14 cellular contexts compared by ENCODE assay signal in the genomic region with DNA sequence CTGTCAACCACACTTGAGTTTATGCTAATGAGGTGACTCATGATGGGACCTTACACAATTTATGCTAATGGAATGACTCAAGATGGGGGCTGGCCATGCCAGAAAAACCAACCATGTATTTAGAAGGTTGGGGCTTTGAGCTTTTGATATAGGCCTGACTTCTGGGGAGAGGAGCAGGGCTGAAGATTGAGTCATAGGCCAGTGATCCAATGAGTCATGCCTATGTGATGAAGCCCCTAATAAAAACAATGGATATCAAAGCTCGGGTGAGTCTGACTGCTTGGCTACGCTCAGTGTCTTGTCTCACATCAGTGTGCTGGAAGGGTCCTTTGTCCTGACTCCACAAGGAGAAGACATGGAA. TPM values are rescaled to one million over a fixed set of nuclear protein-coding genes. Genes with fewer than 3 reads are reported as not detected.
DNase-seq lines count a peak whose midpoint lies in the region; ATAC-seq and TF ChIP-seq lines count a peak whose summit lies in the region.
"Had no signal": no experiment of that assay in that cellular context is flagged by ENCODE, and none has a peak within 500 bp of the region (broad histone marks: within the 10 kb centered on the region; RNA-seq: fewer than 3 reads in every experiment).

No MANE protein-coding gene starts in this region.

- H3K27me3 ChIP-seq in tibial artery = no peaks in the 10 kb centered on the region
- H3K27me3 ChIP-seq in BE2C = no peaks in the 10 kb centered on the region
- H3K27me3 ChIP-seq: uterus had no signal

- no peak for TF ChIP-seq CTCF in choroid plexus epithelial cell (conservative IDR thresholded peaks at IDR 0.05; ENCODE audit: low read depth, low read length)
- no peak for TF ChIP-seq CTCF in tibial artery (IDR thresholded peaks at IDR 0.05)
- TF ChIP-seq CTCF in BE2C (IDR thresholded peaks at IDR 0.05; ENCODE audit: low read depth, low read length) = no peak

- H3K9me3 ChIP-seq in tibial artery (peaks cover 0 to 9% (median 0%) of the 10 kb centered on the region in 3 donors), BE2C (no peaks in the 10 kb centered on the region)

- H3K4me1 ChIP-seq in tibial artery (no peaks in the 10 kb centered on the region), BE2C (no peaks in the 10 kb centered on the region)
- H3K4me1 ChIP-seq: uterus had no signal

- H3K4me3 ChIP-seq in choroid plexus epithelial cell (ENCODE audit: low read depth, low read length) (no peak overlapping the region), tibial artery (no peak overlapping the region), BE2C (ENCODE audit: low read depth, low read length) (no peak overlapping the region)
- H3K4me3 ChIP-seq: uterus had no signal

- peak; percentile 79 for DNase-seq in EL
- peak; percentile 20 for DNase-seq in LoVo (ENCODE audit: low spot score)
- DNase-seq in choroid plexus epithelial cell (ENCODE audit: low read depth) = peak; percentile 49
- peak; percentile 26 for DNase-seq in non-pigmented ciliary epithelial cell (ENCODE audit: low read depth)
- DNase-seq in tibial artery = no peak
- no peak for DNase-seq in BE2C
- DNase-seq: activated naive CD4-positive, alpha-beta T cell treated with anti-CD3 and anti-CD28 coated beads, Interleukin-2, amount 50 U/mL, for 16 hours; GF-D8; left colon; NCI-H1436; uterus had no signal

- H3K27ac ChIP-seq in tibial artery = no peak overlapping the region
- H3K27ac ChIP-seq: HL-60, uterus, VCaP had no signal

- H3K36me3 ChIP-seq in tibial artery = no peaks in the 10 kb centered on the region
- no peaks in the 10 kb centered on the region for H3K36me3 ChIP-seq in BE2C
- H3K36me3 ChIP-seq: uterus had no signal

- intact Hi-C loops in tibial artery (cut with DNase I; ENCODE audit: low total_unique reads) = no loop called here

- ATAC-seq in GM18498 (IDR thresholded peaks at IDR 0.05; ENCODE audit: unreplicated experiment) = no peak
- ATAC-seq: left colon had no signal

RNA-seq across cellular contexts. Expression of a gene that starts 7.3 kb away (rescaled TPM):
- not detected for polyA plus RNA-seq in BE2C (2012; ENCODE audit: insufficient read depth, insufficient read length, low read depth)

RNA-seq across cellular contexts. Expression of a gene that starts 33.5 kb away (rescaled TPM):
- polyA plus RNA-seq in BE2C (2012; ENCODE audit: insufficient read depth, insufficient read length, low read depth) = not detected

RNA-seq across cellular contexts. Expression of a gene that starts 47.3 kb away (rescaled TPM):
- not detected for polyA plus RNA-seq in BE2C (2012; ENCODE audit: insufficient read depth, insufficient read length, low read depth)

Comparison
In these comparisons a context has a peak if more than half of its experiments do, and no peak if none do; other contexts are left out.
1. DNase-seq: peak in EL (single experiment), LoVo (single experiment), choroid plexus epithelial cell (single experiment) and non-pigmented ciliary epithelial cell (single experiment); none in tibial artery (0 of 2) and BE2C (single experiment).